ENCODE assay signal across 1 cellular context in the genomic region with DNA sequence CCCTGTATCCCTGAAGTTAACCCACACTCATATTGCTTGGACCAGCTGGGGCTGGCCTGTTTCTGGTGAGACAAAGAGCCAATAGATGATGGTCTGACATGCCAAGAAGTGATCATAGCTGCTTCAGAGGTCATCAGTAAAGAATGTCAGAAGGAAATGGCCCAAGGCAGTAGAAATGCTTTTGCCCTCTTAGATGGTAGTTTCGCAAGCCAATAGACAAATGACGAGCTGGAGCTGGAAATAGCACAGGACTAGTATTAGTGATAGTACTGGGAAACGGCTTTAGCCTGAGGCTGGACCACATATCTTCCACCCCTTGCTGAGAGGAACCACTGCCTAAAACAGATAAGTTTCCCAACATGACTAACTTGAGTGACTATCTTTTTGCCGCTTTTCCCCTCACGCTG.
A peak's percentile ranks its signal among the peaks of the same experiment; 100 is the strongest.
TF ChIP-seq lines count a peak whose summit lies in the region.

No MANE protein-coding gene starts in this region.

TF ChIP-seq in SK-N-SH, 30 proteins besides CTCF, POLR2A, EP300 and RAD21 (continued from another document):
- 0 out of 2 replicates have a peak, but pooled peaks have one; percentile 36 for TF ChIP-seq JUND (IDR thresholded peaks at IDR 0.05)
